Comparison of ENCODE assay signal across 24 cellular contexts in the genomic region with DNA sequence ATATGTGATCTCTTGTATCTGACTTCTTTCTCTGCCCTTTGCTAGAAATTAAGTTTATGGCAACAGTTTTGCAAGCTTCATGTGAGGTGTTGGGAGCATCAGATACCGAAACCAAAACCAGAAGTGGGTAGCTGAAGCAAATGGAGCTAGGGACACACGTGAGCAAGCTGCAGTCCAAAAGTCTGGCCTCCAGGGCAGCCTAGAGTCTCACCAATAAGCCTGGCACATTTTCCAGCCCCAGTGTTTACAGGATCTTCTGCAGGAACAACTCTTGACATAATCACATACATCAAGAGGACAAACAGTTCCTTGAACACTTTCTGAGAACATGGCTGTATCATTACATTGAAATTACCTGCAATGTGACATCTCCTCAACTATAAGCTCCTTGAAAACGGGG.
A peak's percentile ranks its signal among the peaks of the same experiment; 100 is the strongest.
DNase-seq lines count a peak whose midpoint lies in the region; ATAC-seq, FAIRE-seq and TF ChIP-seq lines count a peak whose summit lies in the region.
"Had no signal": no experiment of that assay in that cellular context is flagged by ENCODE, and none has a peak within 500 bp of the region (broad histone marks: within the 10 kb centered on the region; RNA-seq: fewer than 3 reads in every experiment).

No MANE protein-coding gene starts in this region.

- H3K36me3 ChIP-seq in liver (ENCODE audit: control insufficient read depth in 4 of 4, insufficient read depth in 3 of 4, low read depth in 1 of 4, low read length in 3 of 4), result no peaks in the 10 kb centered on the region
- no peaks in the 10 kb centered on the region for H3K36me3 ChIP-seq in HepG2 (replicated peaks in 1 of 2; ENCODE audit: control insufficient read depth in 1 of 2, insufficient read depth in 2 of 2, low read length in 2 of 2)
- H3K36me3 ChIP-seq in GM12878 (ENCODE audit: control insufficient read depth in 2 of 2, insufficient read depth in 2 of 2, low read length in 1 of 2), result no peaks in the 10 kb centered on the region
- no peaks in the 10 kb centered on the region for H3K36me3 ChIP-seq in uterus
- no peaks in the 10 kb centered on the region for H3K36me3 ChIP-seq in mesendoderm (ENCODE audit: control insufficient read depth, insufficient read depth, low read length)
- H3K36me3 ChIP-seq: SJCRH30 had no signal

- intact Hi-C loops in HepG2 (cut with micrococcal nuclease; ENCODE audit: unreplicated experiment) (no loop called here), GM12878 (cut with micrococcal nuclease; ENCODE audit: unreplicated experiment) (no loop called here), uterus (cut with DNase I; ENCODE audit: low total_unique reads) (no loop called here)

- H3K27me3 ChIP-seq in liver (ENCODE audit: control insufficient read depth in 4 of 4, insufficient read depth in 4 of 4, low read length in 3 of 4), result no peaks in the 10 kb centered on the region
- no peaks in the 10 kb centered on the region for H3K27me3 ChIP-seq in HepG2 (ENCODE audit: control insufficient read depth in 1 of 2, insufficient read depth in 2 of 2, low read length in 2 of 2)
- no peaks in the 10 kb centered on the region for H3K27me3 ChIP-seq in GM12878 (replicated peaks in 1 of 2; ENCODE audit: control insufficient read depth in 2 of 2, insufficient read depth in 2 of 2, low read length in 1 of 2)
- no peaks in the 10 kb centered on the region for H3K27me3 ChIP-seq in uterus
- H3K27me3 ChIP-seq in mesendoderm (ENCODE audit: insufficient read depth, low read length, poor library complexity), result no peaks in the 10 kb centered on the region
- H3K27me3 ChIP-seq: body of pancreas, SJCRH30 had no signal

- H2AFZ ChIP-seq in HepG2 (ENCODE audit: low read length), result no peak overlapping the region
- peak overlapping the region; percentile 25 for H2AFZ ChIP-seq in GM12878 (ENCODE audit: control insufficient read depth, low read depth, low read length)

- no peak for ATAC-seq in HepG2
- ATAC-seq in HG02885 (IDR thresholded peaks at IDR 0.05; ENCODE audit: poor library complexity, unreplicated experiment), result peak; percentile 64
- ATAC-seq in GM12878, result peak; percentile 81
- ATAC-seq: body of pancreas, HCT116 had no signal

- no peak for TF ChIP-seq EP300 in HepG2 (IDR thresholded peaks at IDR 0.05; ENCODE audit: low read depth in 2 of 2, low read length in 2 of 2)
- no peak for TF ChIP-seq EP300 in HepG2 (CRISPR knock-in tag; IDR thresholded peaks at IDR 0.05; ENCODE audit: borderline replicate concordance)
- TF ChIP-seq EP300 in GM12878 (IDR thresholded peaks at IDR 0.05; ENCODE audit: borderline replicate concordance in 1 of 2, control insufficient read depth in 1 of 2, low read depth in 2 of 2, low read length in 2 of 2), result no peak

- no TSS peak for BruUV-seq in HepG2 (replicated peaks; lab: Mats Ljungman, UMichigan)
- no TSS peak for BruUV-seq in GM12878 (replicated peaks; lab: Mats Ljungman, UMichigan)

- no peak overlapping the region for H4K5ac ChIP-seq in mesendoderm (ENCODE audit: low read length)

- no peak for DNase-seq in HepG2 (ENCODE audit: low spot score)
- DNase-seq in GM12878 (ENCODE audit: low read depth, low spot score), result peak; percentile 15
- no peak for DNase-seq in uterus
- DNase-seq in kidney tubule cell (ENCODE audit: low spot score), result no peak
- no peak for DNase-seq in mesendoderm
- DNase-seq in medulla oblongata (ENCODE audit: extremely low spot score), result no peak
- DNase-seq: activated CD4-positive, alpha-beta T cell treated with anti-CD3 and anti-CD28 coated beads, Interleukin-2, amount 10 ng/mL, durations not matched to agents 24 days and 14 days; activated naive CD4-positive, alpha-beta T cell treated with anti-CD3 and anti-CD28 coated beads, Interleukin-2, amount 10 ng/mL, durations not matched to agents 7 days and 5 days; body of pancreas; CD4-positive, alpha-beta T cell; EL; glutamatergic neuron; immature natural killer cell; midbrain; NCI-H1436 treated with DMSO at 0.1 percent for 48 hours; NCI-H345; occipital lobe; SJCRH30; stimulated activated CD4-positive, alpha-beta T cell treated with anti-CD3 and anti-CD28 coated beads, Interleukin-4, amount 100 ng/mL, for 4 hours; trophoblast cell had no signal

- H3K9me3 ChIP-seq in liver (ENCODE audit: control insufficient read depth in 4 of 4, low read length in 3 of 4), result no peaks in the 10 kb centered on the region
- no peaks in the 10 kb centered on the region for H3K9me3 ChIP-seq in HepG2 (ENCODE audit: low read length)
- no peaks in the 10 kb centered on the region; the same call in 1 of the 3 replicates for H3K9me3 ChIP-seq in GM12878 (replicated peaks; ENCODE audit: control insufficient read depth, insufficient read depth, low read length)
- H3K9me3 ChIP-seq in uterus, result no peaks in the 10 kb centered on the region
- H3K9me3 ChIP-seq: body of pancreas, SJCRH30 had no signal

- TF ChIP-seq CTCF in liver (IDR thresholded peaks at IDR 0.05; ENCODE audit: low read depth, low read length, missing input control), result no peak
- TF ChIP-seq CTCF in HepG2 (CRISPR knock-in tag; IDR thresholded peaks at IDR 0.05), result no peak
- TF ChIP-seq CTCF in GM12878 (IDR thresholded peaks at IDR 0.05 in 2 of 3, conservative IDR thresholded peaks at IDR 0.05 in 1 of 3; ENCODE audit: control insufficient read depth in 2 of 3, extremely low read depth in 1 of 3, insufficient read depth in 1 of 3, low read depth in 3 of 3, low read length in 3 of 3), result no peak
- TF ChIP-seq CTCF in uterus (IDR thresholded peaks at IDR 0.05), result no peak

- no peak overlapping the region for H2BK15ac ChIP-seq in mesendoderm (replicated peaks; ENCODE audit: low read depth)

- H3K4ac ChIP-seq in mesendoderm (ENCODE audit: low read depth, low read length), result no peak overlapping the region

- no peak overlapping the region for H3K23ac ChIP-seq in mesendoderm (ENCODE audit: low read length)

- in situ Hi-C loops in HepG2 (cut with HindIII; ENCODE audit: extremely low pct_ligation_motif_present, low pct_unique_long_range_greater_than_20kb) (no loop called here), GM12878 (cut with MboI) (no loop called here)

- H3K4me3 ChIP-seq in liver (ENCODE audit: low read depth in 1 of 3, low read length in 3 of 3) (no peak overlapping the region), HepG2 (replicated peaks in 1 of 3; ENCODE audit: insufficient read depth in 1 of 3, low read depth in 2 of 3, low read length in 3 of 3) (no peak overlapping the region), GM12878 (no peak overlapping the region; the same call in 1 of the 2 replicates), uterus (no peak overlapping the region), mesendoderm (ENCODE audit: low read length) (no peak overlapping the region)
- H3K4me3 ChIP-seq: body of pancreas, SJCRH30 had no signal

- 30% methylated on average over 3 of the region's 3 CpGs for WGBS in liver
- 59% methylated on average over 3 of the region's 3 CpGs for WGBS in HepG2 (ENCODE audit: low lambda C conversion rate)
- WGBS in GM12878 (ENCODE audit: insufficient coverage, insufficient replicate concordance, low lambda C conversion rate, missing lambda C conversion rate), result 18% methylated on average over 3 of the region's 3 CpGs
- WGBS in mesendoderm (ENCODE audit: extremely low coverage, insufficient coverage, low lambda C conversion rate), result no CpG with 5 or more reads among the region's 3 CpGs

- H3K9ac ChIP-seq in liver (ENCODE audit: low read depth in 1 of 2, low read length in 2 of 2) (no peak overlapping the region), HepG2 (ENCODE audit: insufficient read depth, low read depth, low read length) (no peak overlapping the region), GM12878 (ENCODE audit: control insufficient read depth, insufficient read depth, low read length) (peak overlapping the region; percentile 35; the same call in 1 of the 2 replicates), mesendoderm (ENCODE audit: low read length) (no peak overlapping the region)

- RAD21 ChIA-PET in GM12878 (lab: Charles Lee; ENCODE audit: unreplicated experiment), result interaction anchor here (0.6 to 1.7 kb wide), 6 partner anchors 15 to 238 kb away, joined by 3 to 7 read pairs (median 4); no protein-coding TSS in a partner anchor

- H3K56ac ChIP-seq in mesendoderm (ENCODE audit: low read length), result no peak overlapping the region

- no peaks in the 10 kb centered on the region for H3K79me2 ChIP-seq in HepG2 (ENCODE audit: insufficient read depth, low read length)
- H3K79me2 ChIP-seq in GM12878 (ENCODE audit: control insufficient read depth, insufficient read depth, low read length), result peaks cover 5% of the 10 kb centered on the region
- H3K79me2 ChIP-seq in mesendoderm (ENCODE audit: control insufficient read depth, insufficient read depth, low read length), result peaks cover 23% of the 10 kb centered on the region

- POLR2A ChIA-PET in HepG2 (lab: Yijun Ruan, JAX), result no interaction called here
- POLR2A ChIA-PET in GM12878 (lab: Charles Lee), result no interaction called here

- TF ChIP-seq POLR2A in HepG2 (IDR thresholded peaks at IDR 0.05; ENCODE audit: insufficient read depth in 1 of 2, low read depth in 2 of 2, low read length in 2 of 2), result no peak
- no peak for TF ChIP-seq POLR2A in GM12878 (IDR thresholded peaks at IDR 0.05; ENCODE audit: low read depth, low read length)
- TF ChIP-seq POLR2A in uterus (IDR thresholded peaks at IDR 0.05), result no peak

- H3K4me2 ChIP-seq in HepG2 (ENCODE audit: low read depth, low read length) (no peak overlapping the region), GM12878 (ENCODE audit: control insufficient read depth, insufficient read depth) (peak overlapping the region; percentile 81), mesendoderm (ENCODE audit: low read length) (no peak overlapping the region)

- FAIRE-seq in HepG2 (lab: Jason Lieb, UNC) (no peak), GM12878 (lab: Jason Lieb, UNC) (peak; percentile 71)

- H3K79me1 ChIP-seq in mesendoderm (ENCODE audit: low read length), result peaks cover 9% of the 10 kb centered on the region

- no peak overlapping the region for H4K8ac ChIP-seq in mesendoderm (ENCODE audit: low read depth, low read length)

- CTCF ChIA-PET in HepG2 (lab: Yijun Ruan, JAX; ENCODE audit: low intra/inter-chr PET ratio, low total read pairs) (no interaction called here), GM12878 (lab: Yijun Ruan, JAX) (interaction anchor here (0.7 to 1.5 kb wide), 3 partner anchors 111 to 504 kb away, joined by 4 read pairs; no protein-coding TSS in a partner anchor)

- H3K27ac ChIP-seq in liver (ENCODE audit: low read depth in 1 of 2, low read length in 2 of 2) (peak overlapping the region; percentile 31 to 54), HepG2 (ENCODE audit: extremely low read length, insufficient read depth, low read length) (no peak overlapping the region), GM12878 (ENCODE audit: control insufficient read depth, insufficient read depth) (peak overlapping the region; percentile 46; the same call in 1 of the 2 replicates), uterus (peak overlapping the region; percentile 12 to 60), mesendoderm (ENCODE audit: low read depth, low read length) (no peak overlapping the region)
- H3K27ac ChIP-seq: body of pancreas, epithelial cell of prostate, SJCRH30 had no signal

- H4K20me1 ChIP-seq in HepG2 (ENCODE audit: insufficient read depth, low read length), result no peaks in the 10 kb centered on the region; the same call in 1 of the 2 replicates
- H4K20me1 ChIP-seq in GM12878 (ENCODE audit: control insufficient read depth, insufficient read depth), result no peaks in the 10 kb centered on the region

- SMC1A ChIA-PET in GM12878 (lab: Charles Lee; ENCODE audit: uncharacterized antibody, unreplicated experiment), result interaction anchor here (0.7 to 2.5 kb wide), 9 partner anchors 14 to 112 kb away, joined by 3 to 8 read pairs (median 3); no protein-coding TSS in a partner anchor

- H3K4me1 ChIP-seq in liver (ENCODE audit: control insufficient read depth in 4 of 4, insufficient read depth in 4 of 4, low read length in 3 of 4) (peaks cover 0 to 10% (median 7%) of the 10 kb centered on the region in 4 donors), HepG2 (ENCODE audit: insufficient read depth, low read length) (no peaks in the 10 kb centered on the region), GM12878 (ENCODE audit: control insufficient read depth, insufficient read depth, low read length) (peaks cover 17% of the 10 kb centered on the region), uterus (peaks cover 5 to 7% of the 10 kb centered on the region in 2 donors), mesendoderm (ENCODE audit: control insufficient read depth, low read depth, low read length) (peaks cover 6% of the 10 kb centered on the region)
- H3K4me1 ChIP-seq: body of pancreas had no signal

- no peak overlapping the region for H3K18ac ChIP-seq in mesendoderm (ENCODE audit: low read length)

- no peak overlapping the region for H2AK5ac ChIP-seq in mesendoderm (ENCODE audit: low read length)

- no peak overlapping the region for H2BK120ac ChIP-seq in mesendoderm (ENCODE audit: low read depth, low read length)

- no peak overlapping the region for H2BK5ac ChIP-seq in mesendoderm (ENCODE audit: low read length)

- peak; percentile 32 to 43 for TF ChIP-seq RAD21 in liver (IDR thresholded peaks at IDR 0.05)
- no peak for TF ChIP-seq RAD21 in HepG2 (CRISPR knock-in tag; IDR thresholded peaks at IDR 0.05)
- no peak for TF ChIP-seq RAD21 in GM12878 (IDR thresholded peaks at IDR 0.05; ENCODE audit: insufficient read depth, low read depth, low read length)

Comparison
In these comparisons a context has a peak if more than half of its experiments do, and no peak if none do; other contexts are left out.
1. H3K27ac ChIP-seq: peak in liver (2 of 2), GM12878 (single experiment) and uterus (2 of 2); none in HepG2 (single experiment) and mesendoderm (single experiment).